Comparison of ENCODE assay signal across 10 cellular contexts in genomic region chr1:169595764-169596711, GRCh38. TPM values are rescaled to one million over a fixed set of nuclear protein-coding genes. Genes with fewer than 3 reads are reported as not detected.
DNase-seq lines count a peak whose midpoint lies in the region; ATAC-seq and TF ChIP-seq lines count a peak whose summit lies in the region.
"Had no signal": no experiment of that assay in that cellular context is flagged by ENCODE, and none has a peak within 500 bp of the region (broad histone marks: within the 10 kb centered on the region; RNA-seq: fewer than 3 reads in every experiment).

No MANE protein-coding gene starts in this region.

- no peaks in the 10 kb centered on the region for H3K9me3 ChIP-seq in mesenchymal stem cell (ENCODE audit: control insufficient read depth, low read length)

- H4K8ac ChIP-seq in mesenchymal stem cell (ENCODE audit: low read length): no peak overlapping the region

- peaks cover 7 to 26% of the 10 kb centered on the region in 2 experiments for H3K27me3 ChIP-seq in mesenchymal stem cell (ENCODE audit: control insufficient read depth in 1 of 2, insufficient read depth in 1 of 2, low read length in 2 of 2)

- no peaks in the 10 kb centered on the region for H3K36me3 ChIP-seq in mesenchymal stem cell (ENCODE audit: control insufficient read depth in 1 of 2, insufficient read depth in 2 of 2, low read depth in 1 of 2, low read length in 2 of 2)

- no peak overlapping the region for H3K23ac ChIP-seq in mesenchymal stem cell (ENCODE audit: low read length in 2 of 2)

- no peaks in the 10 kb centered on the region for H3K4me1 ChIP-seq in mesenchymal stem cell (ENCODE audit: control insufficient read depth, insufficient read depth, low read depth, low read length)

- no peak overlapping the region for H3K14ac ChIP-seq in mesenchymal stem cell (ENCODE audit: low read length in 2 of 2)

- in situ Hi-C loops in KBM-7 (cut with MboI; ENCODE audit: low pct_unique_long_range_greater_than_20kb, low sequenced_read_pairs): no loop called here
- in situ Hi-C loops in astrocyte of the spinal cord (cut with HindIII; ENCODE audit: low sequenced_read_pairs): no loop called here

- H3K4ac ChIP-seq in mesenchymal stem cell (ENCODE audit: low read depth in 1 of 2, low read length in 2 of 2): no peak overlapping the region

- H3K4me3 ChIP-seq in astrocyte of the spinal cord (ENCODE audit: low read depth, low read length) (no peak overlapping the region), mesenchymal stem cell (ENCODE audit: insufficient read depth in 1 of 2, low read depth in 1 of 2, low read length in 2 of 2) (no peak overlapping the region)

- no peak overlapping the region for H3K27ac ChIP-seq in mesenchymal stem cell (ENCODE audit: low read length, poor library complexity, severe bottlenecking)

- 60% methylated on average over 2 of the region's 3 CpGs for WGBS in mesenchymal stem cell

- intact Hi-C loops in activated T-helper 2 cell treated with anti-CD3 and anti-CD28 coated beads, Interferon-gamma antibody, Interleukin-2, Interleukin-4, amounts not matched to agents 10 μg/mL and 5 μg/mL and 100 μg/mL, durations not matched to agents 14 hours and 24 hours and 36 hours (cut with micrococcal nuclease): loop anchor here (2.0 kb wide), 2 partner anchors 107 to 199 kb away; partner anchors contain the start of gene METTL18

- H3K18ac ChIP-seq in mesenchymal stem cell (ENCODE audit: low read depth in 1 of 2, low read length in 2 of 2): no peak overlapping the region

- ATAC-seq in GM18502 (IDR thresholded peaks at IDR 0.05; ENCODE audit: poor library complexity, unreplicated experiment) (peak; percentile 47), GM19324 (IDR thresholded peaks at IDR 0.05; ENCODE audit: low FRiP score, unreplicated experiment) (no peak)

- peaks cover 41% of the 10 kb centered on the region for H3K4me1 Mint-ChIP-seq in activated T-helper 2 cell treated with anti-CD3 and anti-CD28 coated beads, Interferon-gamma antibody, Interleukin-2, Interleukin-4, amounts not matched to agents 10 μg/mL and 5 μg/mL and 100 μg/mL, durations not matched to agents 14 hours and 24 hours and 36 hours (ENCODE audit: low read depth)

- H2AK5ac ChIP-seq in mesenchymal stem cell (ENCODE audit: low read length, severe bottlenecking): no peak overlapping the region

- H3K4me2 ChIP-seq in mesenchymal stem cell (ENCODE audit: low read length, poor library complexity, severe bottlenecking): no peak overlapping the region

- no peak overlapping the region for H2AFZ ChIP-seq in mesenchymal stem cell (ENCODE audit: low read depth, low read length)

- no peaks in the 10 kb centered on the region for H3K36me3 Mint-ChIP-seq in activated T-helper 2 cell treated with anti-CD3 and anti-CD28 coated beads, Interferon-gamma antibody, Interleukin-2, Interleukin-4, amounts not matched to agents 10 μg/mL and 5 μg/mL and 100 μg/mL, durations not matched to agents 14 hours and 24 hours and 36 hours (ENCODE audit: low read depth)

- H4K91ac ChIP-seq in mesenchymal stem cell (ENCODE audit: low read length): no peak overlapping the region

- no peaks in the 10 kb centered on the region for H3K79me1 ChIP-seq in mesenchymal stem cell (replicated peaks; ENCODE audit: low read length, poor library complexity, severe bottlenecking)

- H3K27me3 Mint-ChIP-seq in activated T-helper 2 cell treated with anti-CD3 and anti-CD28 coated beads, Interferon-gamma antibody, Interleukin-2, Interleukin-4, amounts not matched to agents 10 μg/mL and 5 μg/mL and 100 μg/mL, durations not matched to agents 14 hours and 24 hours and 36 hours (ENCODE audit: low read depth): peaks cover 4% of the 10 kb centered on the region

- no peak overlapping the region for H3K4me3 Mint-ChIP-seq in activated T-helper 2 cell treated with anti-CD3 and anti-CD28 coated beads, Interferon-gamma antibody, Interleukin-2, Interleukin-4, amounts not matched to agents 10 μg/mL and 5 μg/mL and 100 μg/mL, durations not matched to agents 14 hours and 24 hours and 36 hours (ENCODE audit: low read depth)
- H3K4me3 Mint-ChIP-seq: T-helper 2 cell treated with Interferon-gamma antibody and Interleukin-4, amounts not matched to agents 5 μg/mL and 100 μg/mL, for 36 hours had no signal

- no peak overlapping the region for H2BK15ac ChIP-seq in mesenchymal stem cell (ENCODE audit: low read depth, poor library complexity, severe bottlenecking)

- DNase-seq in KBM-7 (peak; percentile 50), astrocyte of the spinal cord (ENCODE audit: low read depth, low spot score) (peak; percentile 38), mesenchymal stem cell (peak; percentile 30), GOT3 (lab: John Stamatoyannopoulos, UW) (no peak)
- no peak for DNase-seq in activated T-helper 2 cell treated with anti-CD3 and anti-CD28 coated beads, Interferon-gamma antibody, Interleukin-2, Interleukin-4, amounts not matched to agents 10 μg/mL and 5 μg/mL and 100 μg/mL, durations not matched to agents 14 hours and 24 hours and 36 hours (ENCODE audit: low spot score)
- DNase-seq: effector memory CD4-positive, alpha-beta T cell; nucleus accumbens had no signal

- TF ChIP-seq CTCF in astrocyte of the spinal cord (IDR thresholded peaks at IDR 0.05; ENCODE audit: low read depth, low read length): no peak

- H2BK12ac ChIP-seq in mesenchymal stem cell (ENCODE audit: low read length in 2 of 2): no peak overlapping the region

- no peak overlapping the region for H3K27ac Mint-ChIP-seq in activated T-helper 2 cell treated with anti-CD3 and anti-CD28 coated beads, Interferon-gamma antibody, Interleukin-2, Interleukin-4, amounts not matched to agents 10 μg/mL and 5 μg/mL and 100 μg/mL, durations not matched to agents 14 hours and 24 hours and 36 hours
- H3K27ac Mint-ChIP-seq: T-helper 2 cell treated with Interferon-gamma antibody and Interleukin-4, amounts not matched to agents 5 μg/mL and 100 μg/mL, for 36 hours had no signal

- no peak overlapping the region for H3K9ac ChIP-seq in mesenchymal stem cell (ENCODE audit: low read length)

- H3K9me3 Mint-ChIP-seq in activated T-helper 2 cell treated with anti-CD3 and anti-CD28 coated beads, Interferon-gamma antibody, Interleukin-2, Interleukin-4, amounts not matched to agents 10 μg/mL and 5 μg/mL and 100 μg/mL, durations not matched to agents 14 hours and 24 hours and 36 hours: no peaks in the 10 kb centered on the region
- H3K9me3 Mint-ChIP-seq: T-helper 2 cell treated with Interferon-gamma antibody and Interleukin-4, amounts not matched to agents 5 μg/mL and 100 μg/mL, for 36 hours had no signal

- no peak overlapping the region for H2BK5ac ChIP-seq in mesenchymal stem cell (ENCODE audit: low read depth, low read length, poor library complexity, severe bottlenecking)

- no peak overlapping the region for H2BK120ac ChIP-seq in mesenchymal stem cell (ENCODE audit: low read depth, low read length)

RNA-seq across cellular contexts. Expression of gene F5, which starts 9.8 kb away (rescaled TPM):
- not detected for polyA plus RNA-seq in mesenchymal stem cell (2013, experiment 1 of 2)
- polyA plus RNA-seq in mesenchymal stem cell (2013, experiment 2 of 2): not detected
- total RNA-seq in activated T-helper 2 cell treated with anti-CD3 and anti-CD28 coated beads, Interferon-gamma antibody, Interleukin-2, Interleukin-4, amounts not matched to agents 10 μg/mL and 5 μg/mL and 100 μg/mL, durations not matched to agents 14 hours and 24 hours and 36 hours: 25.0 and 26.0 TPM in 2 replicates

RNA-seq across cellular contexts. Expression of gene SELP, which starts 33.9 kb away (rescaled TPM):
- 9.2 TPM for polyA plus RNA-seq in mesenchymal stem cell (2013, experiment 1 of 2)
- polyA plus RNA-seq in mesenchymal stem cell (2013, experiment 2 of 2): 9.6 TPM
- 0.16 and 0.25 TPM in 2 replicates for total RNA-seq in activated T-helper 2 cell treated with anti-CD3 and anti-CD28 coated beads, Interferon-gamma antibody, Interleukin-2, Interleukin-4, amounts not matched to agents 10 μg/mL and 5 μg/mL and 100 μg/mL, durations not matched to agents 14 hours and 24 hours and 36 hours

Comparison
In these comparisons a context has a peak if more than half of its experiments do, and no peak if none do; other contexts are left out.
1. DNase-seq: peak in KBM-7 (single experiment), astrocyte of the spinal cord (single experiment) and mesenchymal stem cell (single experiment); none in GOT3 (single experiment) and activated T-helper 2 cell treated with anti-CD3 and anti-CD28 coated beads, Interferon-gamma antibody, Interleukin-2, Interleukin-4, amounts not matched to agents 10 μg/mL and 5 μg/mL and 100 μg/mL, durations not matched to agents 14 hours and 24 hours and 36 hours (single experiment).